Comparison of ENCODE assay signal across 5 cellular contexts in the genomic region with DNA sequence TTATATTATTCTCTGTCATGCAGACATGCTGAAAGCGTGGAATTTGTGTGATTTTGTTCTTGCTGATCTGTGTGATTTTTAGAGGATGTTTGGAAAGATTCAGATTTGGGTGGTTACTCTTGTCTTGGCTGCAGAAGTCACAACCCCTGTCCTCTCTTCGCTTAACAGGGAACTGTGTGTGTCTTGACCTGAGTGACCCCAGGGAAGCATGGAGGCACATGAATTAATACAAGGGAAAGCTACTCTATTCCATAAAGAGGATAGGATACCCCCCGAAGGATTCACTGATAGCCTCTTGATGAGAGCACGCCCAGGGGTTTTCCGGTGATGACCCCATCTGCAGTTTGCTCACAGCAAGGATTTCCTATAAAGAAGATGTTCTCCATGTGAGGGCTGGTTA.
DNase-seq lines count a peak whose midpoint lies in the region; ATAC-seq, FAIRE-seq and TF ChIP-seq lines count a peak whose summit lies in the region.
"Not testable (repeated sequence)": the region's sequence is repeated elsewhere in the genome, so short reads cannot be mapped to it uniquely, and the experiment has no call there.

No MANE protein-coding gene starts in this region.

- H3K9me3 Mint-ChIP-seq in natural killer cell treated with Interleukin-12 subunit alpha and Interleukin-12 subunit beta and Interleukin-15 and Interleukin-18, amount 100 ng/mL, for 72 hours, result not testable (repeated sequence)

- H3K4me3 Mint-ChIP-seq in natural killer cell treated with Interleukin-12 subunit alpha and Interleukin-12 subunit beta and Interleukin-15 and Interleukin-18, amount 100 ng/mL, for 72 hours, result not testable (repeated sequence)

- not testable (repeated sequence) for H3K27me3 ChIP-seq in bronchial epithelial cell (ENCODE audit: control insufficient read depth, insufficient read depth, low read length); right lobe of liver

- H3K4me1 ChIP-seq in right lobe of liver, result not testable (repeated sequence)

- not testable (repeated sequence) for DNase-seq in bronchial epithelial cell (ENCODE audit: low read depth); left lobe of liver (ENCODE audit: low spot score); right lobe of liver
- peak; percentile 15 for DNase-seq in natural killer cell treated with Interleukin-12 subunit alpha and Interleukin-12 subunit beta and Interleukin-15 and Interleukin-18, amount 100 ng/mL, for 72 hours (ENCODE audit: low spot score)
- DNase-seq in ureter (ENCODE audit: low spot score), result peak; percentile 13

- H3K36me3 ChIP-seq in bronchial epithelial cell (ENCODE audit: control insufficient read depth, insufficient read depth, low read length); right lobe of liver: not testable (repeated sequence)

- H3K9me3 ChIP-seq in right lobe of liver, result not testable (repeated sequence)

- WGBS in right lobe of liver (ENCODE audit: insufficient coverage, low coverage, low lambda C conversion rate, missing lambda C conversion rate), result 74% methylated on average over 4 of the region's 5 CpGs

- TF ChIP-seq POLR2A in right lobe of liver (IDR thresholded peaks at IDR 0.05), result not testable (repeated sequence)

- ATAC-seq in left lobe of liver, result peak; percentile 56
- peak in 3 of 4 donors; percentile 51 to 85 (median 75) for ATAC-seq in right lobe of liver
- ATAC-seq in natural killer cell treated with Interleukin-12 subunit alpha and Interleukin-12 subunit beta and Interleukin-15 and Interleukin-18, amount 100 ng/mL, for 72 hours, result not testable (repeated sequence)

- not testable (repeated sequence) for H3K4me1 Mint-ChIP-seq in natural killer cell treated with Interleukin-12 subunit alpha and Interleukin-12 subunit beta and Interleukin-15 and Interleukin-18, amount 100 ng/mL, for 72 hours (ENCODE audit: low read depth in 2 of 2)

- H3K27ac ChIP-seq in right lobe of liver, result not testable (repeated sequence)

- FAIRE-seq in bronchial epithelial cell (lab: Jason Lieb, UNC), result peak; percentile 43

- peaks cover 14 to 40% of the 10 kb centered on the region in 2 donors for H3K27me3 Mint-ChIP-seq in natural killer cell treated with Interleukin-12 subunit alpha and Interleukin-12 subunit beta and Interleukin-15 and Interleukin-18, amount 100 ng/mL, for 72 hours

- H3K27ac Mint-ChIP-seq in natural killer cell treated with Interleukin-12 subunit alpha and Interleukin-12 subunit beta and Interleukin-15 and Interleukin-18, amount 100 ng/mL, for 72 hours, result not testable (repeated sequence)

- H3K36me3 Mint-ChIP-seq in natural killer cell treated with Interleukin-12 subunit alpha and Interleukin-12 subunit beta and Interleukin-15 and Interleukin-18, amount 100 ng/mL, for 72 hours, result not testable (repeated sequence)

- intact Hi-C loops in right lobe of liver (cut with DNase I), result not testable (repeated sequence)

- not testable (repeated sequence) for TF ChIP-seq CTCF in bronchial epithelial cell (IDR thresholded peaks at IDR 0.05; ENCODE audit: insufficient read depth, low read length, severe bottlenecking); right lobe of liver (IDR thresholded peaks at IDR 0.05)

- H3K4me3 ChIP-seq in bronchial epithelial cell (ENCODE audit: low read depth, low read length); right lobe of liver: not testable (repeated sequence)
